In the genomic region with DNA sequence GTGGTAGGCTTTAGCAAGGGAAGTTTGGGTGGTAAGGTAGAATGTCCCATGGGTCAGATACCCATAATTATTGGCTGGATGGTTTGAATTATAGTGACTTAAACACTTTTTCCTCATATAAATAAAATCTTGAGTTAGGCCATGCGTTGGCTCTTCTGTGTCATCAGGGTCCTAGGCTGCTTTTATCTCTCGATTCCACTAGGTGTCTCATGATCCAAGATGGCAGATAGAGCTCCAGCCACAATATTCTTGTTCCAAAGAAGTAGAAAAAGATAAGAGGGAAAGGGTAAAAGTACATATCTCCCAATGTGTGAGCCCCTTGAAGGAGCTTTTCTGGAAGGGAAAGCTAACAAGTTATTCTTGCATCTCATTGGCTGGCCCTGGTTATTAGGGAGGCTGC, we compare ENCODE assay signal across 16 cellular contexts.
"Had no signal": no experiment of that assay in that cellular context is flagged by ENCODE, and none has a peak within 500 bp of the region (broad histone marks: within the 10 kb centered on the region; RNA-seq: fewer than 3 reads in every experiment).

No MANE protein-coding gene starts in this region.

- H3K4me3 ChIP-seq: gastrocnemius medialis, heart left ventricle, lower lobe of right lung, psoas muscle, right lobe of liver, smooth muscle cell had no signal

- H3K27ac ChIP-seq: epithelial cell of prostate, lower lobe of right lung, psoas muscle, right lobe of liver had no signal

- H3K4me2 ChIP-seq: smooth muscle cell had no signal

- H3K36me3 ChIP-seq: gastrocnemius medialis, lower lobe of right lung, right lobe of liver had no signal

- DNase-seq: activated CD4-positive, alpha-beta T cell treated with anti-CD3 and anti-CD28 coated beads, Interleukin-2, amount 10 ng/mL, durations not matched to agents 7 days and 5 days; activated CD8-positive, alpha-beta memory T cell treated with anti-CD3 and anti-CD28 coated beads, Interleukin-2, amount 50 U/mL, for 48 hours; activated naive CD8-positive, alpha-beta T cell treated with anti-CD3 and anti-CD28 coated beads, Interleukin-2, amount 10 ng/mL, durations not matched to agents 7 days and 5 days; activated T-cell treated with anti-CD3 and anti-CD28 coated beads, Interleukin-2, amount 50 U/mL, for 72 hours; cerebellar nuclear complex; effector CD8-positive, alpha-beta T cell; gastrocnemius medialis; lower lobe of right lung; psoas muscle; right lobe of liver; stimulated activated CD4-positive, alpha-beta T cell treated with anti-CD3 and anti-CD28 coated beads, Interleukin-4, amount 100 ng/mL, for 4 hours; trophoblast cell had no signal

- H3K9me3 ChIP-seq: gastrocnemius medialis had no signal

- H3K27me3 ChIP-seq: gastrocnemius medialis, heart left ventricle, right lobe of liver had no signal

- ATAC-seq: activated T-cell treated with anti-CD3 and anti-CD28 coated beads, Interleukin-2, amount 50 U/mL, for 72 hours; gastrocnemius medialis; heart left ventricle; lower lobe of right lung; psoas muscle; right lobe of liver; stimulated activated naive CD8-positive, alpha-beta T cell treated with anti-CD3 and anti-CD28 coated beads, Interleukin-15, Interleukin-2, amounts not matched to agents 100 U/mL and 50 U/mL, for 24 hours had no signal
